Comparison of ENCODE assay signal across 24 cellular contexts in the genomic region with DNA sequence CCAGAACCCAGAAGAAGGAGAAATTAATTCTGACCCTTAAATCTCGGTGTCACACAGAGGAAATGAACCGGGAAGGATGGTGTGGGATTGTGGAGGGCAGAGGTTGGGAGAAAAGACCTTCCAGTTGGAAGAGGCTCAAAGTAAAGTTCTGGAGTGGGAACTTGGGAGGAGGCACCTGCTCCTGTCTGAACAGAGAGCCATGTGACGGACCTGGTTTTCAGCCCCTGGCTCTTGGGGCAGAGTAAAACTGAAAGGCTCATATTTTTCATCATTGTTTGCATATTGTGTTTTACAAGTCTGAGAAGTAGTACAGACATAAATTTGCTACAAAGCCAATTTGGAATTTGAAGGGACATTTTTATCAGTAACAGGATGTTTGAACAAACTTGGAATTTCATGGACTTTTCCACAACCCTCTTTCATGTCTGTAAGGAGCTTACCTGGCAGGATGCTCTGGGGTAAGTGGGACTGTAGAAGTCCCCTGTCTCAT. TPM values are rescaled to one million over a fixed set of nuclear protein-coding genes. Genes with fewer than 3 reads are reported as not detected.
DNase-seq lines count a peak whose midpoint lies in the region; ATAC-seq and TF ChIP-seq lines count a peak whose summit lies in the region.
"Had no signal": no experiment of that assay in that cellular context is flagged by ENCODE, and none has a peak within 500 bp of the region (broad histone marks: within the 10 kb centered on the region; RNA-seq: fewer than 3 reads in every experiment).

No MANE protein-coding gene starts in this region.

- H3K36me3 ChIP-seq in breast epithelium (no peaks in the 10 kb centered on the region), esophagus squamous epithelium (no peaks in the 10 kb centered on the region), parathyroid adenoma (ENCODE audit: control insufficient read depth, insufficient read depth, low read length) (no peaks in the 10 kb centered on the region), transverse colon (no peaks in the 10 kb centered on the region), colonic mucosa (no peaks in the 10 kb centered on the region)
- H3K36me3 ChIP-seq: BE2C, suprapubic skin had no signal

- peak overlapping the region; percentile 23 to 67 for H3K27ac ChIP-seq in breast epithelium
- H3K27ac ChIP-seq in esophagus squamous epithelium: peak overlapping the region in 3 of 4 donors; percentile 27 to 55 (median 40)
- peak overlapping the region; percentile 24 for H3K27ac ChIP-seq in parathyroid adenoma
- H3K27ac ChIP-seq in transverse colon: peak overlapping the region; percentile 37 to 39 (median 37)
- H3K27ac ChIP-seq in colonic mucosa: no peak overlapping the region
- H3K27ac ChIP-seq: 22Rv1, suprapubic skin had no signal

- no peak overlapping the region for H2AFZ ChIP-seq in parathyroid adenoma
- H2AFZ ChIP-seq: GM23338 had no signal

- H3K9me3 ChIP-seq in breast epithelium: no peaks in the 10 kb centered on the region
- H3K9me3 ChIP-seq in esophagus squamous epithelium: no peaks in the 10 kb centered on the region
- no peaks in the 10 kb centered on the region for H3K9me3 ChIP-seq in parathyroid adenoma (ENCODE audit: control insufficient read depth, low read length)
- no peaks in the 10 kb centered on the region for H3K9me3 ChIP-seq in transverse colon
- no peaks in the 10 kb centered on the region for H3K9me3 ChIP-seq in colonic mucosa
- H3K9me3 ChIP-seq: BE2C, suprapubic skin had no signal

- no peaks in the 10 kb centered on the region for H3K27me3 Mint-ChIP-seq in MCF 10A (ENCODE audit: insufficient read depth, unreplicated experiment)
- H3K27me3 Mint-ChIP-seq: brain had no signal

- CTCF ChIA-PET in MCF 10A (lab: Yijun Ruan, JAX): interaction anchor here (0.7 kb wide), 1 partner anchor 244 kb away, joined by 3 read pairs; no protein-coding TSS in a partner anchor

- H3K4me1 ChIP-seq in breast epithelium (peaks cover 0 to 10% of the 10 kb centered on the region in 2 donors), esophagus squamous epithelium (peaks cover 0 to 63% (median 18%) of the 10 kb centered on the region in 3 donors), parathyroid adenoma (no peaks in the 10 kb centered on the region), transverse colon (peaks cover 6 to 26% (median 8%) of the 10 kb centered on the region in 4 donors), colonic mucosa (no peaks in the 10 kb centered on the region)
- H3K4me1 ChIP-seq: BE2C had no signal

- TF ChIP-seq POLR2A in breast epithelium (IDR thresholded peaks at IDR 0.05) (no peak), esophagus squamous epithelium (IDR thresholded peaks at IDR 0.05) (no peak), transverse colon (IDR thresholded peaks at IDR 0.05) (no peak)

- H3K4me2 ChIP-seq in parathyroid adenoma (ENCODE audit: low read length): no peak overlapping the region
- H3K4me2 ChIP-seq: GM23338 had no signal

- no peaks in the 10 kb centered on the region for H3K79me2 ChIP-seq in parathyroid adenoma

- H3K9ac ChIP-seq in parathyroid adenoma: no peak overlapping the region
- no peak overlapping the region for H3K9ac ChIP-seq in colonic mucosa (ENCODE audit: low read depth in 2 of 2, low read length in 2 of 2)

- DNase-seq in breast epithelium (ENCODE audit: low spot score in 2 of 2) (no peak), MCF 10A (ENCODE audit: unreplicated experiment) (no peak), esophagus squamous epithelium (lab: John Stamatoyannopoulos, UW) (no peak), transverse colon (no peak), NCI-H2227 treated with DMSO at 0.1 percent for 48 hours (lab: John Stamatoyannopoulos, UW) (no peak), colonic mucosa (no peak)
- DNase-seq: activated CD4-positive, alpha-beta T cell treated with anti-CD3 and anti-CD28 coated beads for 48 hours; activated CD8-positive, alpha-beta memory T cell treated with anti-CD3 and anti-CD28 coated beads, Interleukin-2, amount 50 U/mL, for 48 hours; activated naive CD4-positive, alpha-beta T cell treated with Interleukin-2 at 50 U/mL for 16 hours; BE2C; GDM1; left colon; natural killer cell; NCI-H146; NCI-H446 treated with DMSO at 0.1 percent for 48 hours; retina; stimulated activated CD4-positive, alpha-beta T cell treated with anti-CD3 and anti-CD28 coated beads, Interleukin-1b, Interleukin-23, amount 100 ng/mL, for 48 hours; T1000 had no signal

- no peak overlapping the region for H3K4me3 Mint-ChIP-seq in MCF 10A (ENCODE audit: unreplicated experiment)
- H3K4me3 Mint-ChIP-seq: brain, GM23338, natural killer cell had no signal

- H3K27ac Mint-ChIP-seq in MCF 10A (ENCODE audit: low read depth, unreplicated experiment): no peak overlapping the region
- H3K27ac Mint-ChIP-seq: GM23338, natural killer cell had no signal

- POLR2A ChIA-PET in MCF 10A (lab: Yijun Ruan, JAX): no interaction called here

- H3K27me3 ChIP-seq in breast epithelium (no peaks in the 10 kb centered on the region), esophagus squamous epithelium (no peaks in the 10 kb centered on the region), parathyroid adenoma (ENCODE audit: control insufficient read depth, insufficient read depth, low read length) (no peaks in the 10 kb centered on the region), transverse colon (no peaks in the 10 kb centered on the region), colonic mucosa (no peaks in the 10 kb centered on the region)
- H3K27me3 ChIP-seq: BE2C, suprapubic skin had no signal

- no peaks in the 10 kb centered on the region for H3K36me3 Mint-ChIP-seq in MCF 10A (ENCODE audit: insufficient read depth, unreplicated experiment)
- H3K36me3 Mint-ChIP-seq: brain, natural killer cell had no signal

- no peak overlapping the region for H3K4me3 ChIP-seq in breast epithelium
- no peak overlapping the region for H3K4me3 ChIP-seq in esophagus squamous epithelium
- H3K4me3 ChIP-seq in parathyroid adenoma (ENCODE audit: low read depth, low read length): no peak overlapping the region
- no peak overlapping the region for H3K4me3 ChIP-seq in transverse colon
- no peak overlapping the region for H3K4me3 ChIP-seq in colonic mucosa
- H3K4me3 ChIP-seq: GM23338, suprapubic skin had no signal

- TF ChIP-seq EP300 in transverse colon (IDR thresholded peaks at IDR 0.05; ENCODE audit: low read depth): no peak

- H3K4me1 Mint-ChIP-seq in MCF 10A (ENCODE audit: insufficient read depth, unreplicated experiment): no peaks in the 10 kb centered on the region
- H3K4me1 Mint-ChIP-seq: GM23338, natural killer cell had no signal

- ATAC-seq in HG03342 (IDR thresholded peaks at IDR 0.05; ENCODE audit: unreplicated experiment): no peak
- ATAC-seq: GM23338, left colon, natural killer cell had no signal

- no peaks in the 10 kb centered on the region for H3K9me3 Mint-ChIP-seq in MCF 10A (ENCODE audit: unreplicated experiment)
- H3K9me3 Mint-ChIP-seq: brain, GM23338, natural killer cell had no signal

- TF ChIP-seq CTCF in breast epithelium (IDR thresholded peaks at IDR 0.05) (no peak), MCF 10A (IDR thresholded peaks at IDR 0.05; ENCODE audit: unreplicated experiment) (no peak), esophagus squamous epithelium (IDR thresholded peaks at IDR 0.05) (no peak), parathyroid adenoma (IDR thresholded peaks at IDR 0.05) (no peak), transverse colon (IDR thresholded peaks at IDR 0.05) (no peak), colonic mucosa (IDR thresholded peaks at IDR 0.05) (no peak)

- BruUV-seq in MCF 10A (replicated peaks; lab: Mats Ljungman, UMichigan): no TSS peak

- in situ Hi-C loops in transverse colon (cut with MboI; ENCODE audit: low pct_ligation_motif_present in 1 of 4, low pct_unique_long_range_greater_than_20kb in 1 of 4, low sequenced_read_pairs in 3 of 4): no loop called here

- 50 to 78% methylated on average over 3 of the region's 3 CpGs for WGBS in esophagus squamous epithelium, 2 donors
- 44 to 70% methylated on average over 3 of the region's 3 CpGs for WGBS in transverse colon (ENCODE audit: low coverage in 1 of 2), 2 donors

- intact Hi-C loops in breast epithelium (cut with DNase I; ENCODE audit: low total_unique reads): no loop called here
- intact Hi-C loops in MCF 10A (cut with micrococcal nuclease): no loop called here
- intact Hi-C loops in esophagus squamous epithelium (cut with DNase I): no loop called here
- intact Hi-C loops in transverse colon (cut with DNase I; ENCODE audit: low total_unique reads): no loop called here
- intact Hi-C loops in colonic mucosa (cut with DNase I): no loop called here

RNA-seq across cellular contexts. Expression of a gene that starts 24.4 kb away (rescaled TPM):
- 100 to 1,000 TPM in 1 of 3 donors, 10 to 100 TPM in 2; 52.2 to 106 (median 59.6) TPM for total RNA-seq in breast epithelium
- total RNA-seq in MCF 10A (2022): 25.8 and 31.4 TPM in 2 replicates
- total RNA-seq in esophagus squamous epithelium: 10 to 100 TPM; 27.3 to 39.2 (median 32.8) TPM
- 10 to 100 TPM; 16.8 to 34.6 (median 23.8) TPM for total RNA-seq in transverse colon
- 10 to 100 TPM; 31.0 to 38.8 TPM for total RNA-seq in colonic mucosa
